Comparison of ENCODE assay signal across 14 cellular contexts in the genomic region with DNA sequence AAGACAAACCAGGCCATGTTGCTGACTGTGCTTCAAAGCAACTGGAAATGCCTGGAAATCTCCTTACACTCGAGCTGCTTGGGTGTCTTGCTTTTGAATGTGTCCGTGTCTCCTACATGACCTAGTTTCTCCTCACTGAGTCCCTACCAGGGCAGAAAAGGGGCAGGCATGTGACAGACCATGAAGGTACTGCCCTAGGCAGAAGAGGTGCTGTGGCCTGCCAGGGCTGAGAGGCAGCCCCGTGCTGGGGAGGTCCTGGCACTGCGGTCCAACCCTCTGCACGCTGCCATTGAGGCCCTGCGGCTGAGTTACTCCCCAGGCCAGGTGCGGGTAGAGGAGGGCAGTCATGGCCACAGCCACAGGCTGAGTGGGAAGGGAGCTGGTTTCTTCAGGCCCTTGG.
"Had no signal": no experiment of that assay in that cellular context is flagged by ENCODE, and none has a peak within 500 bp of the region (broad histone marks: within the 10 kb centered on the region; RNA-seq: fewer than 3 reads in every experiment).

No MANE protein-coding gene starts in this region.

- DNase-seq: activated CD4-positive, CD25-positive, alpha-beta regulatory T cell treated with anti-CD3 and anti-CD28 coated beads, Interleukin-2, amount 50 U/mL, for 72 hours; activated effector memory CD4-positive, alpha-beta T cell treated with Interleukin-2 at 50 U/mL for 16 hours; activated naive CD4-positive, alpha-beta T cell treated with anti-CD3 and anti-CD28 coated beads, Interleukin-2, amount 50 U/mL, for 16 hours; caudate nucleus; effector CD8-positive, alpha-beta T cell; foreskin fibroblast; kidney glomerular epithelial cell; occipital lobe; sigmoid colon; spleen; T-cell; T1000; thyroid gland had no signal

- H3K27me3 ChIP-seq: sigmoid colon, spleen, thyroid gland had no signal

- H3K4me1 ChIP-seq: prostate gland, thyroid gland had no signal

- H3K4me3 ChIP-seq: prostate gland, sigmoid colon, spleen, thyroid gland had no signal

- H3K9me3 ChIP-seq: prostate gland, sigmoid colon, spleen, thyroid gland had no signal

- H3K36me3 ChIP-seq: prostate gland, sigmoid colon, thyroid gland had no signal

- H3K27ac ChIP-seq: prostate gland, sigmoid colon, spleen, thyroid gland had no signal
